8 cellular contexts compared by ENCODE assay signal in the genomic region with DNA sequence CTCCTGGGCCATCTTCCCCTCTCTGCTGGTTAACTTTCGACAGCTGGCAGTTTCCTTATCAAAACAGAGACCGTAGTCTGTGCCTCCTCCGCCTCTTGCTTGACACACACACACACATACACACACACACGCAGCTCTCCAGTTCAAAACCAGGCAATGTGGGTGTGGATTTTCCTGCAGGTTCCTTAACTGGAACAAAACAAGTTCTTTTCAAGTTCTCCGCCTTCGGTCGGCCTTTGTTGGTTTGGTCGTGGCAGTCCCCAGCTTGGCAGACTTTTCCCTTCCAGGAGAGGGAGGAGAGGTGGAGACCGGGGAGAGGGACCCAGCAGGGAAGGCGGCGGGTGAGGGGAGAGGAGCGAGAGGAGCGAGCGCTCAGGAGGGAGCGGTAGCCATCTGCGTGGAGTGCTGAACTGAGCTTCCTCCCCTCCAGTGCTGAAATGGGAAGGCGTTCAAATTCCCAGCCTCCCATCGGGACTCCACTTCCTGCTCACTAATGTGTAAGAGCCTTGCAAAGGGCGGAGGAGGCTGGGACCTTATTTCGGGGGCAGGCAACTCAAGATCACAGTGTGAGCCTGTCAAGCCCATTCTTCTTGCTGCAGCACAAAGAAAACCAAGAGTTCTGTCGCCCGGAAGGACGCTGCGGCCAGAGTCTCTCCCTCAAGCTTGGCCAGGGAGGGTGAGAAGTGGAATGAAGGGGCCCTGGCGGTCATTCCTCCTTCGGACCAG.
DNase-seq lines count a peak whose midpoint lies in the region; ATAC-seq and TF ChIP-seq lines count a peak whose summit lies in the region.

No MANE protein-coding gene starts in this region.

- no peaks in the 10 kb centered on the region for H3K4me1 ChIP-seq in naive thymus-derived CD4-positive, alpha-beta T cell (ENCODE audit: control insufficient read depth in 2 of 2, insufficient read depth in 2 of 2, low read length in 2 of 2)
- H3K4me1 ChIP-seq in urinary bladder (ENCODE audit: insufficient read depth), result peaks cover 3% of the 10 kb centered on the region

- peaks cover 0 to 3% (median 0%) of the 10 kb centered on the region in 5 donors for H3K36me3 Mint-ChIP-seq in naive thymus-derived CD4-positive, alpha-beta T cell

- CTCF ChIA-PET in naive thymus-derived CD4-positive, alpha-beta T cell (lab: Charles Lee), result interaction anchor here (0.6 to 1.8 kb wide), 2 partner anchors 69 to 87 kb away, joined by 4 to 5 read pairs; no protein-coding TSS in a partner anchor

- in situ Hi-C loops in GM13976 (cut with MboI; ENCODE audit: low sequenced_read_pairs, unreplicated experiment), result no loop called here

- WGBS in urinary bladder, result 2% methylated on average over 26 of the region's 26 CpGs

- peaks cover 24 to 50% (median 36%) of the 10 kb centered on the region in 5 donors for H3K27me3 Mint-ChIP-seq in naive thymus-derived CD4-positive, alpha-beta T cell

- peak; percentile 34 for ATAC-seq in naive thymus-derived CD4-positive, alpha-beta T cell

- intact Hi-C loops in naive thymus-derived CD4-positive, alpha-beta T cell (cut with micrococcal nuclease), result no loop called here

- peaks cover 10 to 22% (median 20%) of the 10 kb centered on the region in 7 donors for H3K4me1 Mint-ChIP-seq in naive thymus-derived CD4-positive, alpha-beta T cell

- H3K27ac ChIP-seq in naive thymus-derived CD4-positive, alpha-beta T cell (ENCODE audit: low read depth, low read length), result no peak overlapping the region
- H3K27ac ChIP-seq in urinary bladder (ENCODE audit: low read depth), result no peak overlapping the region

- H3K4me3 Mint-ChIP-seq in naive thymus-derived CD4-positive, alpha-beta T cell, result peak overlapping the region; percentile 54 to 87 (median 76)

- TF ChIP-seq CTCF in GM13976 (IDR thresholded peaks at IDR 0.05; ENCODE audit: borderline replicate concordance, control extremely low read depth, extremely low read depth, insufficient read depth, missing control alignments), result no peak

- H3K27ac Mint-ChIP-seq in naive thymus-derived CD4-positive, alpha-beta T cell, result peak overlapping the region in 3 of 9 donors; percentile 3 to 38 (median 24)

- H3K9me3 Mint-ChIP-seq in naive thymus-derived CD4-positive, alpha-beta T cell, result no peaks in the 10 kb centered on the region

- DNase-seq in GM13976 (ENCODE audit: low spot score) (peak; percentile 60), HT1080 (ENCODE audit: low read depth) (peak; percentile 81), fibroblast of the conjunctiva (ENCODE audit: low read depth) (peak; percentile 70), NCI-H187 (lab: John Stamatoyannopoulos, UW) (no peak), NCI-H1436 treated with DMSO at 0.1 percent for 48 hours (lab: John Stamatoyannopoulos, UW) (no peak)
- peak; percentile 23 for DNase-seq in activated T-cell treated with anti-CD3 and anti-CD28 coated beads, Interleukin-2, amount 50 U/mL, for 1 hour
- DNase-seq in naive thymus-derived CD4-positive, alpha-beta T cell, result peak in 8 of 9 donors; percentile 7 to 57 (median 32)

- peak overlapping the region; percentile 34 for H3K4me3 ChIP-seq in naive thymus-derived CD4-positive, alpha-beta T cell (ENCODE audit: low read length)
- peak overlapping the region; percentile 32 for H3K4me3 ChIP-seq in urinary bladder (ENCODE audit: low read depth, low read length)

- H3K9me3 ChIP-seq in naive thymus-derived CD4-positive, alpha-beta T cell (ENCODE audit: control insufficient read depth in 2 of 3, low read length in 3 of 3), result no peaks in the 10 kb centered on the region

- POLR2A ChIA-PET in naive thymus-derived CD4-positive, alpha-beta T cell (lab: Charles Lee), result interaction anchor here (0.8 kb wide), 1 partner anchor 11 kb away, joined by 3 read pairs; no protein-coding TSS in a partner anchor

- peaks cover 2 to 4% of the 10 kb centered on the region in 2 donors for H3K27me3 ChIP-seq in naive thymus-derived CD4-positive, alpha-beta T cell (ENCODE audit: control insufficient read depth in 2 of 2, insufficient read depth in 2 of 2, low read length in 2 of 2)

- H3K36me3 ChIP-seq in naive thymus-derived CD4-positive, alpha-beta T cell (ENCODE audit: control insufficient read depth in 2 of 3, insufficient read depth in 3 of 3, low read length in 3 of 3), result no peaks in the 10 kb centered on the region
- no peaks in the 10 kb centered on the region for H3K36me3 ChIP-seq in urinary bladder (ENCODE audit: insufficient read depth)

Comparison
In these comparisons a context has a peak if more than half of its experiments do, and no peak if none do; other contexts are left out.
1. DNase-seq: peak in GM13976 (single experiment), HT1080 (single experiment), activated T-cell treated with anti-CD3 and anti-CD28 coated beads, Interleukin-2, amount 50 U/mL, for 1 hour (single experiment), fibroblast of the conjunctiva (single experiment) and naive thymus-derived CD4-positive, alpha-beta T cell (8 of 9); none in NCI-H187 (0 of 2) and NCI-H1436 treated with DMSO at 0.1 percent for 48 hours (single experiment).